ENCODE assay signal across 14 cellular contexts in genomic region chr3:12408984-12409383, GRCh38.
DNase-seq lines count a peak whose midpoint lies in the region; ATAC-seq and TF ChIP-seq lines count a peak whose summit lies in the region.
"Had no signal": no experiment of that assay in that cellular context is flagged by ENCODE, and none has a peak within 500 bp of the region (broad histone marks: within the 10 kb centered on the region; RNA-seq: fewer than 3 reads in every experiment).

No MANE protein-coding gene starts in this region.

- H3K4me3 ChIP-seq in PC-3 (ENCODE audit: low read length) (no peak overlapping the region), hepatocyte (no peak overlapping the region), right lobe of liver (no peak overlapping the region), transverse colon (no peak overlapping the region), left lung (no peak overlapping the region)
- H3K4me3 ChIP-seq: BLaER1 treated with 17β-estradiol and CSF1 and Interleukin-3, amounts not matched to agents 10 nM and 100 nM; GM23248; HAP-1 had no signal

- WGBS in hepatocyte (ENCODE audit: low lambda C conversion rate, missing lambda C conversion rate): 58% methylated on average over 2 of the region's 2 CpGs
- 45% methylated on average over 2 of the region's 2 CpGs for WGBS in right lobe of liver (ENCODE audit: insufficient coverage, low coverage, low lambda C conversion rate, missing lambda C conversion rate)
- WGBS in transverse colon (ENCODE audit: low coverage in 1 of 2), 2 donors: 91 to 100% methylated on average over 2 of the region's 2 CpGs

- no peak for TF ChIP-seq CTCF in PC-3 (conservative IDR thresholded peaks at IDR 0.05; ENCODE audit: low read depth, low read length)
- TF ChIP-seq CTCF in hepatocyte (IDR thresholded peaks at IDR 0.05; ENCODE audit: poor library complexity): no peak
- TF ChIP-seq CTCF in right lobe of liver (IDR thresholded peaks at IDR 0.05): no peak
- TF ChIP-seq CTCF in transverse colon (IDR thresholded peaks at IDR 0.05): no peak
- TF ChIP-seq CTCF in left lung (IDR thresholded peaks at IDR 0.05): no peak

- ATAC-seq in PC-3 (no peak), right lobe of liver (peak; percentile 46 to 63 (median 46)), left lung (no peak), left cardiac atrium (no peak)
- ATAC-seq: CD8-positive, alpha-beta T cell had no signal

- H3K79me2 ChIP-seq in PC-3 (ENCODE audit: low read length): no peaks in the 10 kb centered on the region
- H3K79me2 ChIP-seq in hepatocyte: no peaks in the 10 kb centered on the region

- 0 out of 2 replicates have a peak overlapping the region, but pooled peaks have one; percentile 3 for H3K27ac ChIP-seq in PC-3 (ENCODE audit: low read length)
- H3K27ac ChIP-seq in hepatocyte: peak overlapping the region; percentile 88
- H3K27ac ChIP-seq in right lobe of liver: peak overlapping the region in 2 of 3 donors; percentile 64 to 75
- H3K27ac ChIP-seq in transverse colon: peak overlapping the region; percentile 76 to 86 (median 83)
- no peak overlapping the region for H3K27ac ChIP-seq in left lung
- H3K27ac ChIP-seq: BLaER1 treated with 17β-estradiol and CSF1 and Interleukin-3, amounts not matched to agents 10 nM and 100 nM; GM23248 had no signal

- H3K9ac ChIP-seq in PC-3 (ENCODE audit: low read length): no peak overlapping the region
- H3K9ac ChIP-seq: BLaER1 treated with 17β-estradiol and CSF1 and Interleukin-3, amounts not matched to agents 10 nM and 100 nM; GM23248 had no signal

- H2AFZ ChIP-seq in PC-3 (ENCODE audit: low read length) (no peak overlapping the region), hepatocyte (no peak overlapping the region)
- H2AFZ ChIP-seq: GM23248 had no signal

- in situ Hi-C loops in transverse colon (cut with MboI; ENCODE audit: low pct_ligation_motif_present in 1 of 4, low pct_unique_long_range_greater_than_20kb in 1 of 4, low sequenced_read_pairs in 3 of 4): no loop called here

- no peak for TF ChIP-seq EP300 in transverse colon (IDR thresholded peaks at IDR 0.05; ENCODE audit: low read depth)

- POLR2A ChIA-PET in PC-3 (lab: Charles Lee; ENCODE audit: unreplicated experiment): no interaction called here

- peaks cover 81% of the 10 kb centered on the region for H3K36me3 ChIP-seq in PC-3 (ENCODE audit: low read depth, low read length)
- H3K36me3 ChIP-seq in hepatocyte (replicated peaks; ENCODE audit: insufficient read depth, low read depth): no peaks in the 10 kb centered on the region
- no peaks in the 10 kb centered on the region for H3K36me3 ChIP-seq in right lobe of liver
- no peaks in the 10 kb centered on the region for H3K36me3 ChIP-seq in transverse colon
- no peaks in the 10 kb centered on the region for H3K36me3 ChIP-seq in left lung
- H3K36me3 ChIP-seq: BLaER1 treated with 17β-estradiol and CSF1 and Interleukin-3, amounts not matched to agents 10 nM and 100 nM; HAP-1 had no signal

- intact Hi-C loops in PC-3 (cut with micrococcal nuclease) (no loop called here), right lobe of liver (cut with DNase I) (loop anchor here in 1 of 2 donors (5.0 kb wide), 1 partner anchor 57 kb away; no protein-coding TSS in a partner anchor), transverse colon (cut with DNase I; ENCODE audit: low total_unique reads) (no loop called here), left lung (cut with DNase I) (no loop called here), left cardiac atrium (cut with DNase I) (no loop called here)

- CTCF ChIA-PET in PC-3 (lab: Charles Lee): no interaction called here

- H4K20me1 ChIP-seq in PC-3 (ENCODE audit: low read length): no peaks in the 10 kb centered on the region
- H4K20me1 ChIP-seq in hepatocyte (ENCODE audit: insufficient read depth, poor library complexity, severe bottlenecking): no peaks in the 10 kb centered on the region
- H4K20me1 ChIP-seq: BLaER1 treated with 17β-estradiol and CSF1 and Interleukin-3, amounts not matched to agents 10 nM and 100 nM had no signal

- H3K9me2 ChIP-seq in PC-3 (replicated peaks; ENCODE audit: low read length) (no peaks in the 10 kb centered on the region), hepatocyte (replicated peaks; ENCODE audit: insufficient read depth) (no peaks in the 10 kb centered on the region)

- peaks cover 31% of the 10 kb centered on the region for H3F3A ChIP-seq in PC-3 (ENCODE audit: low read length, unreplicated experiment)

- H3K4me2 ChIP-seq in PC-3 (ENCODE audit: low read length): no peak overlapping the region
- H3K4me2 ChIP-seq in hepatocyte: peak overlapping the region; percentile 38
- H3K4me2 ChIP-seq: BLaER1 treated with 17β-estradiol and CSF1 and Interleukin-3, amounts not matched to agents 10 nM and 100 nM had no signal

- no TSS peak for BruUV-seq in PC-3 (replicated peaks; lab: Mats Ljungman, UMichigan)

- no peaks in the 10 kb centered on the region for H3K27me3 ChIP-seq in PC-3 (ENCODE audit: low read length)
- no peaks in the 10 kb centered on the region for H3K27me3 ChIP-seq in hepatocyte
- no peaks in the 10 kb centered on the region for H3K27me3 ChIP-seq in right lobe of liver
- H3K27me3 ChIP-seq in transverse colon: no peaks in the 10 kb centered on the region
- no peaks in the 10 kb centered on the region for H3K27me3 ChIP-seq in left lung
- H3K27me3 ChIP-seq: BLaER1 treated with 17β-estradiol and CSF1 and Interleukin-3, amounts not matched to agents 10 nM and 100 nM had no signal

- H3K4me1 ChIP-seq in PC-3 (ENCODE audit: insufficient read depth, low read length) (peaks cover 38% of the 10 kb centered on the region), hepatocyte (ENCODE audit: insufficient read depth) (peaks cover 19% of the 10 kb centered on the region), right lobe of liver (peaks cover 0 to 73% (median 20%) of the 10 kb centered on the region in 4 donors), transverse colon (peaks cover 0 to 58% (median 27%) of the 10 kb centered on the region in 4 donors), left lung (peaks cover 0 to 18% of the 10 kb centered on the region in 2 donors)

- H3K9me3 ChIP-seq in PC-3 (ENCODE audit: low read length): no peaks in the 10 kb centered on the region
- H3K9me3 ChIP-seq in hepatocyte (ENCODE audit: low read depth): no peaks in the 10 kb centered on the region
- H3K9me3 ChIP-seq in right lobe of liver: no peaks in the 10 kb centered on the region
- H3K9me3 ChIP-seq in transverse colon: no peaks in the 10 kb centered on the region
- no peaks in the 10 kb centered on the region for H3K9me3 ChIP-seq in left lung
- H3K9me3 ChIP-seq: BLaER1 treated with 17β-estradiol and CSF1 and Interleukin-3, amounts not matched to agents 10 nM and 100 nM; HAP-1 had no signal

- DNase-seq in PC-3 (no peak), hepatocyte (ENCODE audit: low spot score) (no peak), right lobe of liver (peak in 1 of 3 donors; percentile 68), transverse colon (no peak), left lung (no peak), left cardiac atrium (no peak)
- no peak for DNase-seq in stimulated activated CD4-positive, alpha-beta T cell treated with anti-CD3 and anti-CD28 coated beads, Interleukin-4, amount 100 ng/mL, for 1 hour
- DNase-seq: 8988T; CD8-positive, alpha-beta T cell; DMS 273 treated with DMSO at 0.1 percent for 48 hours; DMS53; GM23248 had no signal

- TF ChIP-seq POLR2A in right lobe of liver (IDR thresholded peaks at IDR 0.05): no peak
- TF ChIP-seq POLR2A in transverse colon (IDR thresholded peaks at IDR 0.05): no peak

Comparison
In these comparisons a context has a peak if more than half of its experiments do, and no peak if none do; other contexts are left out.
1. ATAC-seq: peak in right lobe of liver (4 of 4); none in PC-3 (single experiment), left lung (single experiment) and left cardiac atrium (0 of 2).
2. H3K27ac ChIP-seq: peak in PC-3 (single experiment), hepatocyte (single experiment), right lobe of liver (2 of 3) and transverse colon (4 of 4); none in left lung (0 of 2).